26 cellular contexts compared by ENCODE assay signal in genomic region chr5:133533541-133533940, GRCh38.
"Had no signal": no experiment of that assay in that cellular context is flagged by ENCODE, and none has a peak within 500 bp of the region (broad histone marks: within the 10 kb centered on the region; RNA-seq: fewer than 3 reads in every experiment).

No MANE protein-coding gene starts in this region.

- DNase-seq: activated CD4-positive, alpha-beta memory T cell treated with anti-CD3 and anti-CD28 coated beads for 36 hours; activated CD4-positive, alpha-beta T cell treated with anti-CD3 and anti-CD28 coated beads for 36 hours; activated CD4-positive, alpha-beta T cell treated with anti-CD3 and anti-CD28 coated beads, Interleukin-2, amount 10 ng/mL, durations not matched to agents 24 days and 14 days; activated CD4-positive, CD25-positive, alpha-beta regulatory T cell; activated CD4-positive, CD25-positive, alpha-beta regulatory T cell treated with anti-CD3 and anti-CD28 coated beads, Interleukin-2, amount 50 U/mL, for 72 hours; activated CD8-positive, alpha-beta memory T cell treated with anti-CD3 and anti-CD28 coated beads for 24 hours; activated gamma-delta T cell; activated naive CD4-positive, alpha-beta T cell; activated naive CD4-positive, alpha-beta T cell treated with anti-CD3 and anti-CD28 coated beads, Interleukin-2, amount 10 ng/mL, durations not matched to agents 7 days and 5 days; activated naive CD8-positive, alpha-beta T cell treated with anti-CD3 and anti-CD28 coated beads, Interleukin-2, amount 10 ng/mL, durations not matched to agents 7 days and 5 days; activated T-cell treated with anti-CD3 and anti-CD28 coated beads, Interleukin-2, amount 50 U/mL, for 48 hours; anterior cingulate cortex; brain microvascular endothelial cell; dorsolateral prefrontal cortex; effector CD4-positive, alpha-beta T cell; effector memory CD8-positive, alpha-beta T cell; erythroblast; esophagus squamous epithelium; foreskin melanocyte; heart right ventricle; T-helper 1 cell; T-helper 17 cell; T1000 had no signal

- H3K4me1 ChIP-seq: esophagus squamous epithelium, gastroesophageal sphincter had no signal

- H3K27ac ChIP-seq: brain microvascular endothelial cell, coronary artery, dorsolateral prefrontal cortex, esophagus squamous epithelium, gastroesophageal sphincter, heart right ventricle had no signal

- H3K9me3 ChIP-seq: esophagus squamous epithelium, gastroesophageal sphincter, heart right ventricle had no signal

- ATAC-seq: activated CD4-positive, alpha-beta T cell treated with anti-CD3 and anti-CD28 coated beads for 36 hours; activated naive CD4-positive, alpha-beta T cell treated with anti-CD3 and anti-CD28 coated beads, Interleukin-2, amount 50 U/mL, for 72 hours; effector memory CD8-positive, alpha-beta T cell; gastroesophageal sphincter; heart right ventricle; T-helper 17 cell had no signal

- H3K27me3 ChIP-seq: brain microvascular endothelial cell, esophagus squamous epithelium, gastroesophageal sphincter had no signal

- H3K4me3 ChIP-seq: coronary artery, dorsolateral prefrontal cortex, esophagus squamous epithelium, gastroesophageal sphincter, heart right ventricle had no signal

- H3K36me3 ChIP-seq: brain microvascular endothelial cell, esophagus squamous epithelium, gastroesophageal sphincter, heart right ventricle had no signal
